ENCODE assay signal across 1 cellular context in genomic region chr19:18878058-18878797, GRCh38.
TF ChIP-seq lines count a peak whose summit lies in the region.

No MANE protein-coding gene starts in this region.

TF ChIP-seq in K562, 482 proteins besides CTCF, POLR2A, EP300 and RAD21:
- peak; percentile 32; the same call in 1 of the 2 replicates for TF ChIP-seq POLR2G (IDR thresholded peaks at IDR 0.05; ENCODE audit: low read depth, low read length)
- TF ChIP-seq COPS2 (conservative IDR thresholded peaks at IDR 0.05), result no peak
- no peak for TF ChIP-seq MNT (conservative IDR thresholded peaks at IDR 0.05)
TF ChIP-seq in K562: peak in this region for 1.
